ENCODE assay signal across 11 cellular contexts in genomic region chr10:11205026-11205772, GRCh38.
A peak's percentile ranks its signal among the peaks of the same experiment; 100 is the strongest.
DNase-seq lines count a peak whose midpoint lies in the region; ATAC-seq and TF ChIP-seq lines count a peak whose summit lies in the region.
"Had no signal": no experiment of that assay in that cellular context is flagged by ENCODE, and none has a peak within 500 bp of the region (broad histone marks: within the 10 kb centered on the region; RNA-seq: fewer than 3 reads in every experiment).

No MANE protein-coding gene starts in this region.

- no peak for ATAC-seq in GM18502 (IDR thresholded peaks at IDR 0.05; ENCODE audit: poor library complexity, unreplicated experiment)

- no peak overlapping the region for H3K4me3 ChIP-seq in WERI-Rb-1 (ENCODE audit: low read depth, low read length)
- no peak overlapping the region for H3K4me3 ChIP-seq in iPS-15b (ENCODE audit: low read depth, low read length)
- H3K4me3 ChIP-seq: upper lobe of left lung had no signal

- no peaks in the 10 kb centered on the region for H3K27me3 ChIP-seq in WERI-Rb-1 (ENCODE audit: insufficient read depth, low read depth, severe bottlenecking)
- H3K27me3 ChIP-seq in iPS-15b (ENCODE audit: control insufficient read depth, insufficient read depth, low read length): no peaks in the 10 kb centered on the region
- H3K27me3 ChIP-seq: upper lobe of left lung had no signal

- H3K9me3 ChIP-seq in WERI-Rb-1 (ENCODE audit: severe bottlenecking): no peaks in the 10 kb centered on the region
- H3K9me3 ChIP-seq in iPS-15b (ENCODE audit: control insufficient read depth, insufficient read depth, low read length): no peaks in the 10 kb centered on the region
- H3K9me3 ChIP-seq: upper lobe of left lung had no signal

- H3K4me1 ChIP-seq in iPS-15b (ENCODE audit: control insufficient read depth, insufficient read depth, low read length): peaks cover 19% of the 10 kb centered on the region

- H3K9ac ChIP-seq in iPS-15b (ENCODE audit: low read depth, low read length): peak overlapping the region; percentile 30

- no peak for TF ChIP-seq CTCF in WERI-Rb-1 (IDR thresholded peaks at IDR 0.05; ENCODE audit: low read depth, low read length)
- no peak for TF ChIP-seq CTCF in GM20000 (IDR thresholded peaks at IDR 0.05; ENCODE audit: extremely low read depth, missing control alignments)

- H3K36me3 ChIP-seq in WERI-Rb-1 (no peaks in the 10 kb centered on the region), iPS-15b (ENCODE audit: control insufficient read depth, insufficient read depth, low read length) (no peaks in the 10 kb centered on the region)

- H3K27ac ChIP-seq in WERI-Rb-1: no peak overlapping the region
- H3K27ac ChIP-seq: upper lobe of left lung had no signal

- DNase-seq in stimulated activated CD4-positive, alpha-beta T cell treated with anti-CD3 and anti-CD28 coated beads, Interleukin-4, amount 100 ng/mL, for 24 hours: peak; percentile 48
- DNase-seq in stimulated activated CD4-positive, alpha-beta T cell treated with anti-CD3 and anti-CD28 coated beads, Interleukin-2, amount 100 ng/mL, for 48 hours: no peak
- peak; percentile 6 for DNase-seq in WERI-Rb-1
- DNase-seq in H4 (ENCODE audit: low spot score): no peak
- no peak for DNase-seq in GM20000 (ENCODE audit: low spot score)
- no peak for DNase-seq in NCI-H1694 (lab: John Stamatoyannopoulos, UW)
- DNase-seq: hippocampal formation, Right ventricle myocardium superior had no signal

Comparison
In these comparisons a context has a peak if more than half of its experiments do, and no peak if none do; other contexts are left out.
1. DNase-seq: peak in stimulated activated CD4-positive, alpha-beta T cell treated with anti-CD3 and anti-CD28 coated beads, Interleukin-4, amount 100 ng/mL, for 24 hours (single experiment) and WERI-Rb-1 (single experiment); none in stimulated activated CD4-positive, alpha-beta T cell treated with anti-CD3 and anti-CD28 coated beads, Interleukin-2, amount 100 ng/mL, for 48 hours (0 of 2), H4 (single experiment), GM20000 (single experiment) and NCI-H1694 (single experiment).